In the genomic region with DNA sequence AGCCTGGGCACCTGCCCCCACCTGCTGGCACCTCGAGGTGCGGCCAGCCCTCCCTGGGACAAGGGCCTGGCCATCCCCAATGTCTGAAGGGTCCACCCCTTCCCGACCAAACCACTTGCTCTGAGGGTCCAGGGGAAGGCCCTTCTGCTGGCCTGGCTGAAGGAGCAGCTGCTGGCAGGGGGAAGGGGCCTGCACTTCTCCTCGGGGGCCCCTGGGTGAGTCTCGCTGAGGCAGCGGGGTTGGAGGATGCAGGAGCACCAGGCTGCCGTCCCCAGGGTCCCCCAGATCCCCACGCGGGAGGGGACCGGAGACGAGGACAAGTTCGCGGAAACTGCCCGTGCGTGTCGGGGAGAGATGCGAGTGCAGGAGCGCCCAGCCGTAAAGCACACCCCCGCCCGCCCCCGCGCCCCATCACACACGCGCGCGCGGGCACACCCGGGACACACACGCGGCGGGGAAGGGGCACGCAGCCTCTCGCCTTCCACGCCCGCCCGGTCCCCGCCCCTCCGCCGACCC, we compare ENCODE assay signal across 8 cellular contexts. TPM values are rescaled to one million over a fixed set of nuclear protein-coding genes. Genes with fewer than 3 reads are reported as not detected.
DNase-seq lines count a peak whose midpoint lies in the region; ATAC-seq and TF ChIP-seq lines count a peak whose summit lies in the region.

No MANE protein-coding gene starts in this region.

- TF ChIP-seq POLR2A in breast epithelium (IDR thresholded peaks at IDR 0.05) (no peak), body of pancreas (IDR thresholded peaks at IDR 0.05) (no peak), uterus (IDR thresholded peaks at IDR 0.05) (no peak)

- no peaks in the 10 kb centered on the region for H3K27me3 Mint-ChIP-seq in MCF 10A (ENCODE audit: insufficient read depth, unreplicated experiment)
- no peaks in the 10 kb centered on the region for H3K27me3 Mint-ChIP-seq in nephron progenitor cell (ENCODE audit: low read depth, poor library complexity)

- H3K27ac ChIP-seq in breast epithelium: no peak overlapping the region
- no peak overlapping the region for H3K27ac ChIP-seq in body of pancreas
- peak overlapping the region; percentile 20 to 79 for H3K27ac ChIP-seq in uterus

- H3K9me3 ChIP-seq in breast epithelium: peaks cover 3 to 6% of the 10 kb centered on the region in 2 donors
- H3K9me3 ChIP-seq in body of pancreas: no peaks in the 10 kb centered on the region
- H3K9me3 ChIP-seq in uterus: no peaks in the 10 kb centered on the region

- H3K36me3 ChIP-seq in breast epithelium (no peaks in the 10 kb centered on the region), body of pancreas (replicated peaks in 1 of 2; ENCODE audit: insufficient read depth in 1 of 2, low read depth in 2 of 2) (no peaks in the 10 kb centered on the region), uterus (no peaks in the 10 kb centered on the region)

- H3K36me3 Mint-ChIP-seq in MCF 10A (ENCODE audit: insufficient read depth, unreplicated experiment) (no peaks in the 10 kb centered on the region), nephron progenitor cell (ENCODE audit: low read depth) (no peaks in the 10 kb centered on the region)

- H3K4me1 Mint-ChIP-seq in MCF 10A (ENCODE audit: insufficient read depth, unreplicated experiment) (no peaks in the 10 kb centered on the region), nephron progenitor cell (peaks cover 26% of the 10 kb centered on the region)

- 10% methylated on average over 25 of the region's 40 CpGs; no CpG with 5 or more reads in 1 of the 2 donors for WGBS in body of pancreas, 2 donors

- BruUV-seq in MCF 10A (replicated peaks; lab: Mats Ljungman, UMichigan): no TSS peak

- intact Hi-C loops in breast epithelium (cut with DNase I; ENCODE audit: low total_unique reads): no loop called here
- intact Hi-C loops in MCF 10A (cut with micrococcal nuclease): no loop called here
- intact Hi-C loops in body of pancreas (cut with DNase I): no loop called here
- intact Hi-C loops in uterus (cut with DNase I; ENCODE audit: low total_unique reads): no loop called here
- intact Hi-C loops in posterior cingulate gyrus (cut with DNase I): no loop called here

- no peak overlapping the region for H3K4me3 Mint-ChIP-seq in MCF 10A (ENCODE audit: unreplicated experiment)
- peak overlapping the region; percentile 73 for H3K4me3 Mint-ChIP-seq in nephron progenitor cell

- ATAC-seq in body of pancreas: peak; percentile 9
- ATAC-seq in GM21381 (IDR thresholded peaks at IDR 0.05; ENCODE audit: unreplicated experiment): no peak

- H3K9me3 Mint-ChIP-seq in MCF 10A (ENCODE audit: unreplicated experiment): no peaks in the 10 kb centered on the region
- peaks cover 4% of the 10 kb centered on the region for H3K9me3 Mint-ChIP-seq in nephron progenitor cell

- H3K4me1 ChIP-seq in breast epithelium: peaks cover 4 to 12% of the 10 kb centered on the region in 2 donors
- peaks cover 12% of the 10 kb centered on the region for H3K4me1 ChIP-seq in body of pancreas
- no peaks in the 10 kb centered on the region for H3K4me1 ChIP-seq in uterus

- TF ChIP-seq CTCF in breast epithelium (IDR thresholded peaks at IDR 0.05) (no peak), MCF 10A (IDR thresholded peaks at IDR 0.05; ENCODE audit: unreplicated experiment) (no peak), body of pancreas (IDR thresholded peaks at IDR 0.05) (no peak), nephron progenitor cell (IDR thresholded peaks at IDR 0.05) (no peak), uterus (IDR thresholded peaks at IDR 0.05) (no peak)

- CTCF ChIA-PET in MCF 10A (lab: Yijun Ruan, JAX): no interaction called here

- H3K27ac Mint-ChIP-seq in MCF 10A (ENCODE audit: low read depth, unreplicated experiment) (no peak overlapping the region), nephron progenitor cell (no peak overlapping the region)

- peaks cover 11 to 82% of the 10 kb centered on the region in 2 donors for H3K27me3 ChIP-seq in breast epithelium
- H3K27me3 ChIP-seq in body of pancreas: peaks cover 0 to 18% of the 10 kb centered on the region in 2 donors
- no peaks in the 10 kb centered on the region for H3K27me3 ChIP-seq in uterus

- no peak for DNase-seq in breast epithelium (ENCODE audit: low spot score in 2 of 2)
- no peak for DNase-seq in MCF 10A (ENCODE audit: unreplicated experiment)
- no peak for DNase-seq in body of pancreas
- peak; percentile 63 for DNase-seq in nephron progenitor cell
- peak in 1 of 2 donors; percentile 57 for DNase-seq in uterus
- no peak for DNase-seq in posterior cingulate gyrus
- DNase-seq in NK-92 (lab: John Stamatoyannopoulos, UW; ENCODE audit: unreplicated experiment): no peak

- POLR2A ChIA-PET in MCF 10A (lab: Yijun Ruan, JAX): no interaction called here

- H3K4me3 ChIP-seq in breast epithelium (peak overlapping the region; percentile 33 to 67 (median 50)), body of pancreas (no peak overlapping the region), uterus (peak overlapping the region; percentile 33 to 58)

RNA-seq across cellular contexts. Expression of a gene that starts 0.7 kb away (rescaled TPM):
- total RNA-seq in breast epithelium (1 to 10 TPM; 1.6 to 2.5 (median 2.2) TPM), MCF 10A (2022) (not detected in 2 replicates), body of pancreas (10 to 100 TPM in 1 of 2 donors, 1 to 10 TPM in 1; 7.3 to 15.2 TPM), uterus (10 to 100 TPM in 3 of 4 donors, 1 to 10 TPM in 1; 6.8 to 94.5 (median 27.6) TPM)

RNA-seq across cellular contexts. Expression of a gene that starts 56.1 kb away (rescaled TPM):
- not detected for total RNA-seq in breast epithelium
- total RNA-seq in MCF 10A (2022): not detected in 2 replicates
- total RNA-seq in body of pancreas: not detected
- not detected for total RNA-seq in uterus

Comparison
In these comparisons a context has a peak if more than half of its experiments do, and no peak if none do; other contexts are left out.
1. H3K27ac ChIP-seq: peak in uterus (2 of 2); none in breast epithelium (0 of 2) and body of pancreas (0 of 4).
2. H3K4me3 ChIP-seq: peak in breast epithelium (3 of 3) and uterus (2 of 2); none in body of pancreas (0 of 2).